In the genomic region with DNA sequence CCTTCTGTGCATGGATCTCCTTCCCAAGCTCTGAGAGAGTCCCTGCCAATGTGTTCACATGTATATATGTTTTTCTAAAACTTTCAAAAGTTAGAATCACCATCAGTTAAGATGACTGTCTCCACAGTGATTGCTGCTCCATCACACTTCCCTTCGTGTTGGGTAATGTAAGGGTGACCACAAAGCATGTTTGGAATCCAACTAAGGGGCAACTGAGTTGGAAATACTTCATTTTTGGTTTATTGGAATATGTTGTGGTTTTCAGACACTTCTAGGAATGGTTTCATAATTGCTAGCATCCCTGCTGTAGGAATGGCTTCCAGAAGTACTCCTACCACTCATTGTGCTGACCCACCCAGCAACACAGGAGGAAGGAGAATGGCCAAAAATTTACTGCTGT, we compare ENCODE assay signal across 16 cellular contexts.
DNase-seq lines count a peak whose midpoint lies in the region; ATAC-seq, FAIRE-seq and TF ChIP-seq lines count a peak whose summit lies in the region.
"Had no signal": no experiment of that assay in that cellular context is flagged by ENCODE, and none has a peak within 500 bp of the region (broad histone marks: within the 10 kb centered on the region; RNA-seq: fewer than 3 reads in every experiment).

No MANE protein-coding gene starts in this region.

- H3K36me3 ChIP-seq in right lobe of liver (no peaks in the 10 kb centered on the region), lower lobe of right lung (no peaks in the 10 kb centered on the region)
- H3K36me3 ChIP-seq: left lung, sigmoid colon had no signal

- H3K27ac Mint-ChIP-seq in activated CD8-positive, alpha-beta memory T cell treated with anti-CD3 and anti-CD28 coated beads, Interleukin-2, amount 10 ng/mL, durations not matched to agents 7 days and 5 days = no peak overlapping the region
- H3K27ac Mint-ChIP-seq in T-helper 2 cell treated with Interferon-gamma antibody and Interleukin-4, amounts not matched to agents 5 μg/mL and 100 μg/mL, for 36 hours = no peak overlapping the region
- H3K27ac Mint-ChIP-seq: CD8-positive, alpha-beta memory T cell; natural killer cell treated with Interleukin-12 subunit alpha and Interleukin-12 subunit beta and Interleukin-15 and Interleukin-18, amount 100 ng/mL, for 72 hours had no signal

- H3K27ac ChIP-seq in right lobe of liver = no peak overlapping the region
- no peak overlapping the region for H3K27ac ChIP-seq in lower lobe of right lung
- H3K27ac ChIP-seq: coronary artery, left lung, sigmoid colon had no signal

- H3K4me3 Mint-ChIP-seq in activated CD8-positive, alpha-beta memory T cell treated with anti-CD3 and anti-CD28 coated beads, Interleukin-2, amount 10 ng/mL, durations not matched to agents 7 days and 5 days = no peak overlapping the region
- H3K4me3 Mint-ChIP-seq in T-helper 2 cell treated with Interferon-gamma antibody and Interleukin-4, amounts not matched to agents 5 μg/mL and 100 μg/mL, for 36 hours = no peak overlapping the region
- H3K4me3 Mint-ChIP-seq: CD8-positive, alpha-beta memory T cell; natural killer cell treated with Interleukin-12 subunit alpha and Interleukin-12 subunit beta and Interleukin-15 and Interleukin-18, amount 100 ng/mL, for 72 hours had no signal

- H3K36me3 Mint-ChIP-seq in activated CD8-positive, alpha-beta memory T cell treated with anti-CD3 and anti-CD28 coated beads, Interleukin-2, amount 10 ng/mL, durations not matched to agents 7 days and 5 days = no peaks in the 10 kb centered on the region
- no peaks in the 10 kb centered on the region for H3K36me3 Mint-ChIP-seq in T-helper 2 cell treated with Interferon-gamma antibody and Interleukin-4, amounts not matched to agents 5 μg/mL and 100 μg/mL, for 36 hours (ENCODE audit: low read depth)
- H3K36me3 Mint-ChIP-seq: CD8-positive, alpha-beta memory T cell had no signal

- H3K9me3 ChIP-seq in right lobe of liver (no peaks in the 10 kb centered on the region), lower lobe of right lung (peaks cover 4% of the 10 kb centered on the region)
- H3K9me3 ChIP-seq: sigmoid colon had no signal

- no peaks in the 10 kb centered on the region for H3K4me1 ChIP-seq in right lobe of liver
- no peaks in the 10 kb centered on the region for H3K4me1 ChIP-seq in lower lobe of right lung
- H3K4me1 ChIP-seq: left lung, sigmoid colon had no signal

- H3K4me3 ChIP-seq in retinal pigment epithelial cell (ENCODE audit: low read length) (no peak overlapping the region), right lobe of liver (no peak overlapping the region), lower lobe of right lung (no peak overlapping the region)
- H3K4me3 ChIP-seq: coronary artery, left lung, sigmoid colon had no signal

- H3K4me1 Mint-ChIP-seq in activated CD8-positive, alpha-beta memory T cell treated with anti-CD3 and anti-CD28 coated beads, Interleukin-2, amount 10 ng/mL, durations not matched to agents 7 days and 5 days = peaks cover 2% of the 10 kb centered on the region
- no peaks in the 10 kb centered on the region for H3K4me1 Mint-ChIP-seq in T-helper 2 cell treated with Interferon-gamma antibody and Interleukin-4, amounts not matched to agents 5 μg/mL and 100 μg/mL, for 36 hours (ENCODE audit: low read depth)
- H3K4me1 Mint-ChIP-seq: CD8-positive, alpha-beta memory T cell had no signal

- TF ChIP-seq POLR2A in right lobe of liver (IDR thresholded peaks at IDR 0.05) = no peak

- CTCF ChIA-PET in activated CD8-positive, alpha-beta memory T cell treated with anti-CD3 and anti-CD28 coated beads, Interleukin-2, amount 10 ng/mL, durations not matched to agents 7 days and 5 days (lab: Charles Lee) = no interaction called here

- peak; percentile 98 for FAIRE-seq in RCC 7860 (lab: Jason Lieb, UNC)

- intact Hi-C loops in right lobe of liver (cut with DNase I) = no loop called here
- intact Hi-C loops in lower lobe of right lung (cut with DNase I) = no loop called here

- 31% methylated on average over 1 of the region's 1 CpG for WGBS in right lobe of liver (ENCODE audit: insufficient coverage, low coverage, low lambda C conversion rate, missing lambda C conversion rate)

- H3K9me3 Mint-ChIP-seq in activated CD8-positive, alpha-beta memory T cell treated with anti-CD3 and anti-CD28 coated beads, Interleukin-2, amount 10 ng/mL, durations not matched to agents 7 days and 5 days (ENCODE audit: low read depth) = peaks cover 3% of the 10 kb centered on the region
- H3K9me3 Mint-ChIP-seq in T-helper 2 cell treated with Interferon-gamma antibody and Interleukin-4, amounts not matched to agents 5 μg/mL and 100 μg/mL, for 36 hours = peaks cover 4% of the 10 kb centered on the region

- TF ChIP-seq CTCF in retinal pigment epithelial cell (conservative IDR thresholded peaks at IDR 0.05; ENCODE audit: low read depth, low read length) = no peak
- TF ChIP-seq CTCF in right lobe of liver (IDR thresholded peaks at IDR 0.05) = no peak
- TF ChIP-seq CTCF in lower lobe of right lung (IDR thresholded peaks at IDR 0.05) = no peak

- no peaks in the 10 kb centered on the region for H3K27me3 ChIP-seq in right lobe of liver
- no peaks in the 10 kb centered on the region for H3K27me3 ChIP-seq in lower lobe of right lung (ENCODE audit: low read depth)
- H3K27me3 ChIP-seq: left lung, sigmoid colon had no signal

- ATAC-seq in activated CD8-positive, alpha-beta memory T cell treated with anti-CD3 and anti-CD28 coated beads, Interleukin-2, amount 10 ng/mL, durations not matched to agents 7 days and 5 days = no peak
- ATAC-seq in right lobe of liver (no peak), lower lobe of right lung (no peak)
- ATAC-seq: left lung; natural killer cell treated with Interleukin-12 subunit alpha and Interleukin-12 subunit beta and Interleukin-15 and Interleukin-18, amount 100 ng/mL, for 72 hours had no signal

- DNase-seq in GM03348 (ENCODE audit: low spot score) (peak; percentile 73), RCC 7860 (ENCODE audit: low spot score) (peak; percentile 94), fibroblast of gingiva (ENCODE audit: low read depth) (peak; percentile 84), retinal pigment epithelial cell (ENCODE audit: low read depth) (peak; percentile 59), right lobe of liver (no peak), lower lobe of right lung (no peak)
- no peak for DNase-seq in activated CD8-positive, alpha-beta memory T cell treated with anti-CD3 and anti-CD28 coated beads, Interleukin-2, amount 10 ng/mL, durations not matched to agents 7 days and 5 days
- no peak for DNase-seq in T-helper 2 cell treated with Interferon-gamma antibody and Interleukin-4, amounts not matched to agents 5 μg/mL and 100 μg/mL, for 36 hours (ENCODE audit: low spot score)
- DNase-seq: activated naive CD4-positive, alpha-beta T cell treated with Interleukin-2 at 50 U/mL for 16 hours; CD8-positive, alpha-beta memory T cell; left lung; NCI-H1417; NCI-H526; sigmoid colon had no signal

- no peaks in the 10 kb centered on the region for H3K27me3 Mint-ChIP-seq in activated CD8-positive, alpha-beta memory T cell treated with anti-CD3 and anti-CD28 coated beads, Interleukin-2, amount 10 ng/mL, durations not matched to agents 7 days and 5 days
- H3K27me3 Mint-ChIP-seq in T-helper 2 cell treated with Interferon-gamma antibody and Interleukin-4, amounts not matched to agents 5 μg/mL and 100 μg/mL, for 36 hours (ENCODE audit: low read depth) = no peaks in the 10 kb centered on the region
- H3K27me3 Mint-ChIP-seq: CD8-positive, alpha-beta memory T cell; natural killer cell treated with Interleukin-12 subunit alpha and Interleukin-12 subunit beta and Interleukin-15 and Interleukin-18, amount 100 ng/mL, for 72 hours had no signal

Comparison
In these comparisons a context has a peak if more than half of its experiments do, and no peak if none do; other contexts are left out.
1. DNase-seq: peak in GM03348 (single experiment), RCC 7860 (single experiment), fibroblast of gingiva (single experiment) and retinal pigment epithelial cell (single experiment); none in activated CD8-positive, alpha-beta memory T cell treated with anti-CD3 and anti-CD28 coated beads, Interleukin-2, amount 10 ng/mL, durations not matched to agents 7 days and 5 days (single experiment), right lobe of liver (0 of 3), T-helper 2 cell treated with Interferon-gamma antibody and Interleukin-4, amounts not matched to agents 5 μg/mL and 100 μg/mL, for 36 hours (single experiment) and lower lobe of right lung (single experiment).